In the genomic region with DNA sequence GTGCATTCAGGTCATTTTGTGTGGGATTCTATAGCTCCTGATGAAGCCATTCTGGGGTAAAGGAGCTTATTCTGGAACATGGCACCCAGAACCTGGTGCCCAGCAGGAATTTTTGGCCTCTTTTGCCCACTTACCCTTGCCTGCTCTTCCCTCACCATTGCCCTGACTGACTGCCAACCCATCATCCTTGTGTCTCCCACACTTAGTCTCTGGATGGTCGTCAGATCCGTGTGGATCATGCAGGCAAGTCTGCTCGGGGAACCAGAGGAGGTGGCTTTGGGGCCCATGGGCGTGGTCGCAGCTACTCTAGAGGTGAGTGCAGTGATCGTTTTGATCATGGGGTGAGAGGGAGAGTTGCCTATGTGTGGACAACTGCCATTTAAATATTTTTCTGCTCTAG, we compare ENCODE assay signal across 1 cellular context.
TF ChIP-seq lines count a peak whose summit lies in the region.

No MANE protein-coding gene starts in this region.

TF ChIP-seq in HepG2, 621 proteins besides CTCF, POLR2A, EP300 and RAD21:
- TF ChIP-seq SP4 (CRISPR knock-in tag; IDR thresholded peaks at IDR 0.05) (0 out of 2 replicates have a peak, but pooled peaks have one; percentile 19), HNRNPLL (IDR thresholded peaks at IDR 0.05; ENCODE audit: low read depth, low read length, poor library complexity, severe bottlenecking) (no peak)
